In the genomic region with DNA sequence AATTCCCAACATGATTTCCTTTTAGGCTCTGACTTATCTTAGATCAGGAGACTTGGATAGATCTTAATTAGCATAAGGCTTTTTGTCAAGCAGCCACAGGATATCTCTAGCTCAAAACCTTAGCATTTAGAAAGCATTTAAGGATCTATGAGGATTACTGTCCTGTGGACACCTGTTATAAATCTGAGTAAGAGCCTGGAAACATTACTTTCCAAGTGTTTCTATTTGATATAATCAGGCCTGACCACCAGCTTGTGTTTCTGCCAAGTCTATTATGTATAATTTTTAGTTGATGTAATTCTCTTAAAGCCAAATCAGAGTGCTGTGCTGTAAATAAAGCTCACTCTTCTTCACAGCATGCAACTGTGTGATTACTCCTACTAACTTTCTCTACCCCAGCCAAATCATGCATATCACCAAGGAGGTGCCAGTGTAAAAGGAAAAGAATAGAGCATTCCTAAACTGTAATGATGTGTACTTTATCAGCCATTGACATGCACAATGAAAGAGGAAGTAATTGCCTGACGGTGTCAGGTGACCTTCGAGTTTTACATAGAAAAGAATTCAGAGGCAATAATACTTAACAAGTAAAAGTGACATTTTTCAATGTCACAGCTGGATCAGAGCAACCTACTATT, we compare ENCODE assay signal across 14 cellular contexts.
DNase-seq lines count a peak whose midpoint lies in the region; ATAC-seq, FAIRE-seq and TF ChIP-seq lines count a peak whose summit lies in the region.
"Had no signal": no experiment of that assay in that cellular context is flagged by ENCODE, and none has a peak within 500 bp of the region (broad histone marks: within the 10 kb centered on the region; RNA-seq: fewer than 3 reads in every experiment).

No MANE protein-coding gene starts in this region.

- H3K14ac ChIP-seq in neuronal stem cell (ENCODE audit: low read length) = no peak overlapping the region

- ATAC-seq in GM12878 (no peak), GM19452 (IDR thresholded peaks at IDR 0.05; ENCODE audit: unreplicated experiment) (no peak), HG03108 (IDR thresholded peaks at IDR 0.05; ENCODE audit: unreplicated experiment) (no peak)
- ATAC-seq: left lung; natural killer cell treated with Interleukin-12 subunit alpha and Interleukin-12 subunit beta and Interleukin-15 and Interleukin-18, amount 100 ng/mL, for 72 hours had no signal

- H3K79me1 ChIP-seq in neuronal stem cell (ENCODE audit: low read depth, low read length) = no peaks in the 10 kb centered on the region

- RAD21 ChIA-PET in GM12878 (lab: Charles Lee; ENCODE audit: unreplicated experiment) = no interaction called here

- H3K4ac ChIP-seq in neuronal stem cell (ENCODE audit: low read length) = no peak overlapping the region

- SMC1A ChIA-PET in GM12878 (lab: Charles Lee; ENCODE audit: uncharacterized antibody, unreplicated experiment) = no interaction called here

- WGBS in GM12878 (ENCODE audit: insufficient coverage, insufficient replicate concordance, low lambda C conversion rate, missing lambda C conversion rate) = 0% methylated on average over 2 of the region's 2 CpGs
- WGBS in neuronal stem cell (ENCODE audit: extremely low coverage in 2 of 2, insufficient read length in 2 of 2, insufficient replicate concordance in 1 of 2), 2 donors = no CpG with 5 or more reads among the region's 2 CpGs

- intact Hi-C loops in GM12878 (cut with micrococcal nuclease; ENCODE audit: unreplicated experiment) = no loop called here

- POLR2A ChIA-PET in GM12878 (lab: Charles Lee) = no interaction called here

- H3K79me2 ChIP-seq in GM12878 (ENCODE audit: control insufficient read depth, insufficient read depth, low read length) = no peaks in the 10 kb centered on the region

- no peak for TF ChIP-seq EP300 in GM12878 (IDR thresholded peaks at IDR 0.05; ENCODE audit: borderline replicate concordance in 1 of 2, control insufficient read depth in 1 of 2, low read depth in 2 of 2, low read length in 2 of 2)

- no peak overlapping the region for H3K4me3 ChIP-seq in H7 (ENCODE audit: insufficient read depth, low read depth, low read length)
- no peak overlapping the region for H3K4me3 ChIP-seq in GM12878
- no peak overlapping the region for H3K4me3 ChIP-seq in neuronal stem cell (ENCODE audit: low read length in 2 of 2)
- H3K4me3 ChIP-seq: left lung, Peyer's patch had no signal

- H2BK120ac ChIP-seq in neuronal stem cell (ENCODE audit: low read depth, low read length) = no peak overlapping the region

- H3K9me3 ChIP-seq in GM12878 (replicated peaks; ENCODE audit: control insufficient read depth, insufficient read depth, low read length) (no peaks in the 10 kb centered on the region), neuronal stem cell (replicated peaks in 1 of 2; ENCODE audit: control insufficient read depth in 2 of 2, insufficient read depth in 1 of 2, low read depth in 1 of 2, low read length in 2 of 2) (no peaks in the 10 kb centered on the region)
- H3K9me3 ChIP-seq: left lung, Peyer's patch had no signal

- FAIRE-seq in GM12878 (lab: Jason Lieb, UNC) = no peak

- no peak overlapping the region for H2BK12ac ChIP-seq in neuronal stem cell (ENCODE audit: low read length)

- no peak overlapping the region for H3K4me2 ChIP-seq in GM12878 (ENCODE audit: control insufficient read depth, insufficient read depth)
- H3K4me2 ChIP-seq in neuronal stem cell (ENCODE audit: insufficient read depth, low read length, poor library complexity, severe bottlenecking) = peak overlapping the region; percentile 31

- DNase-seq in H7 = peak; percentile 14
- peak; percentile 83 for DNase-seq in NCI-H69 (lab: John Stamatoyannopoulos, UW)
- no peak for DNase-seq in GM12878 (ENCODE audit: low read depth, low spot score)
- peak; percentile 29 for DNase-seq in neuronal stem cell (ENCODE audit: low spot score)
- DNase-seq in activated effector memory CD4-positive, alpha-beta T cell treated with anti-CD3 and anti-CD28 coated beads, Interleukin-2, amount 50 U/mL, for 16 hours = no peak
- DNase-seq: Karpas-422, left lung, NCI-H2171 treated with DMSO at 0.1 percent for 48 hours, Peyer's patch, T-helper 2 cell had no signal

- no peak for TF ChIP-seq CTCF in GM12878 (IDR thresholded peaks at IDR 0.05 in 2 of 3, conservative IDR thresholded peaks at IDR 0.05 in 1 of 3; ENCODE audit: control insufficient read depth in 2 of 3, extremely low read depth in 1 of 3, insufficient read depth in 1 of 3, low read depth in 3 of 3, low read length in 3 of 3)

- no peak overlapping the region for H2AK5ac ChIP-seq in neuronal stem cell (ENCODE audit: low read depth, low read length)

- no peak for TF ChIP-seq POLR2A in GM12878 (IDR thresholded peaks at IDR 0.05; ENCODE audit: low read depth, low read length)

- CTCF ChIA-PET in GM12878 (lab: Yijun Ruan, JAX) = no interaction called here

- H2BK5ac ChIP-seq in neuronal stem cell (ENCODE audit: low read length) = no peak overlapping the region

- H3K36me3 ChIP-seq in H7 (replicated peaks; ENCODE audit: control insufficient read depth, insufficient read depth, low read length) = no peaks in the 10 kb centered on the region
- H3K36me3 ChIP-seq in GM12878 (ENCODE audit: control insufficient read depth in 2 of 2, insufficient read depth in 2 of 2, low read length in 1 of 2) = no peaks in the 10 kb centered on the region
- no peaks in the 10 kb centered on the region for H3K36me3 ChIP-seq in neuronal stem cell (replicated peaks in 1 of 2; ENCODE audit: control insufficient read depth in 2 of 2, insufficient read depth in 2 of 2, low read length in 2 of 2)
- H3K36me3 ChIP-seq: left lung, Peyer's patch had no signal

- H3K4me1 ChIP-seq in GM12878 (ENCODE audit: control insufficient read depth, insufficient read depth, low read length) = no peaks in the 10 kb centered on the region
- peaks cover 0 to 7% of the 10 kb centered on the region in 2 donors for H3K4me1 ChIP-seq in neuronal stem cell (ENCODE audit: control insufficient read depth in 2 of 2, insufficient read depth in 1 of 2, low read depth in 1 of 2, low read length in 2 of 2)
- H3K4me1 ChIP-seq: left lung, Peyer's patch had no signal

- BruUV-seq in GM12878 (replicated peaks; lab: Mats Ljungman, UMichigan) = no TSS peak

- H4K91ac ChIP-seq in neuronal stem cell (ENCODE audit: low read depth, low read length, poor library complexity) = no peak overlapping the region

- no peak overlapping the region for H4K8ac ChIP-seq in neuronal stem cell (ENCODE audit: low read depth, low read length)

- H3K27me3 ChIP-seq in H7 (ENCODE audit: control insufficient read depth, insufficient read depth, low read length) = no peaks in the 10 kb centered on the region
- H3K27me3 ChIP-seq in GM12878 (replicated peaks in 1 of 2; ENCODE audit: control insufficient read depth in 2 of 2, insufficient read depth in 2 of 2, low read length in 1 of 2) = no peaks in the 10 kb centered on the region
- no peaks in the 10 kb centered on the region for H3K27me3 ChIP-seq in neuronal stem cell (ENCODE audit: control insufficient read depth in 3 of 3, insufficient read depth in 3 of 3, low read depth in 1 of 3, low read length in 3 of 3)
- H3K27me3 ChIP-seq: left lung, Peyer's patch had no signal

- in situ Hi-C loops in GM12878 (cut with MboI) = no loop called here

- TF ChIP-seq RAD21 in GM12878 (IDR thresholded peaks at IDR 0.05; ENCODE audit: insufficient read depth, low read depth, low read length) = no peak

- no peak overlapping the region for H3K18ac ChIP-seq in neuronal stem cell (ENCODE audit: low read length)

- H3K27ac ChIP-seq in GM12878 (ENCODE audit: control insufficient read depth, insufficient read depth) (no peak overlapping the region), neuronal stem cell (replicated peaks; ENCODE audit: low read length) (peak overlapping the region; percentile 12)
- H3K27ac ChIP-seq: C4-2B, left lung, Peyer's patch had no signal

- H3K23ac ChIP-seq in neuronal stem cell (ENCODE audit: low read depth, low read length, poor library complexity) = no peak overlapping the region

- H2BK15ac ChIP-seq in neuronal stem cell (ENCODE audit: low read length) = no peak overlapping the region

- H2AFZ ChIP-seq in GM12878 (ENCODE audit: control insufficient read depth, low read depth, low read length) = no peak overlapping the region
- H2AFZ ChIP-seq in neuronal stem cell (ENCODE audit: low read length) = peak overlapping the region; percentile 49

- H4K20me1 ChIP-seq in GM12878 (ENCODE audit: control insufficient read depth, insufficient read depth) = no peaks in the 10 kb centered on the region

- no peak overlapping the region for H3K9ac ChIP-seq in GM12878 (ENCODE audit: control insufficient read depth, insufficient read depth, low read length)
- no peak overlapping the region for H3K9ac ChIP-seq in neuronal stem cell (ENCODE audit: low read depth, low read length, poor library complexity)

TF ChIP-seq in GM12878, 131 proteins besides CTCF, POLR2A, EP300 and RAD21:
- peak; percentile 17; the same call in 1 of the 2 replicates for TF ChIP-seq RAD51 (IDR thresholded peaks at IDR 0.05)
- no peak for TF ChIP-seq YBX1 (IDR thresholded peaks at IDR 0.05)
- TF ChIP-seq ETV6 (conservative IDR thresholded peaks at IDR 0.05 in 1 of 2, IDR thresholded peaks at IDR 0.05 in 1 of 2; ENCODE audit: borderline replicate concordance in 1 of 2, low read depth in 1 of 2) = 0 out of 4 replicates have a peak, but pooled peaks of 1 of the 2 experiments have one; percentile 19
TF ChIP-seq in GM12878: peak in this region for 2.

Comparison
In these comparisons a context has a peak if more than half of its experiments do, and no peak if none do; other contexts are left out.
1. DNase-seq: peak in H7 (single experiment), NCI-H69 (single experiment) and neuronal stem cell (single experiment); none in GM12878 (single experiment) and activated effector memory CD4-positive, alpha-beta T cell treated with anti-CD3 and anti-CD28 coated beads, Interleukin-2, amount 50 U/mL, for 16 hours (single experiment).